ENCODE assay signal across 1 cellular context in genomic region chr7:30755384-30756154, GRCh38.
TF ChIP-seq lines count a peak whose summit lies in the region.

No MANE protein-coding gene starts in this region.

TF ChIP-seq in H1, 55 proteins besides CTCF, POLR2A, EP300 and RAD21 (continued from another document):
- TF ChIP-seq GABPA (IDR thresholded peaks at IDR 0.05; ENCODE audit: borderline replicate concordance, insufficient read depth, low read length) (no peak), ATF3 (IDR thresholded peaks at IDR 0.05; ENCODE audit: insufficient read depth, low read depth, low read length) (no peak), KDM1A (IDR thresholded peaks at IDR 0.05; ENCODE audit: borderline replicate concordance, low read length) (no peak), CHD1 (IDR thresholded peaks at IDR 0.05; ENCODE audit: low read depth, low read length) (no peak), BACH1 (IDR thresholded peaks at IDR 0.05; ENCODE audit: low read length) (no peak), RBBP5 (IDR thresholded peaks at IDR 0.05; ENCODE audit: borderline replicate concordance, low read depth, low read length) (no peak), CHD2 (IDR thresholded peaks at IDR 0.05; ENCODE audit: low read length) (no peak), KDM5A (IDR thresholded peaks at IDR 0.05; ENCODE audit: low read length) (no peak), TAF7 (optimal IDR thresholded peaks at IDR 0.05; ENCODE audit: borderline replicate concordance, low read depth, low read length) (no peak)
- TF ChIP-seq, protein P1, sequence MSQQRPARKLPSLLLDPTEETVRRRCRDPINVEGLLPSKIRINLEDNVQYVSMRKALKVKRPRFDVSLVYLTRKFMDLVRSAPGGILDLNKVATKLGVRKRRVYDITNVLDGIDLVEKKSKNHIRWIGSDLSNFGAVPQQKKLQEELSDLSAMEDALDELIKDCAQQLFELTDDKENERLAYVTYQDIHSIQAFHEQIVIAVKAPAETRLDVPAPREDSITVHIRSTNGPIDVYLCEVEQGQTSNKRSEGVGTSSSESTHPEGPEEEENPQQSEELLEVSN (IDR thresholded peaks at IDR 0.05) = no peak
